8 cellular contexts compared by ENCODE assay signal in the genomic region with DNA sequence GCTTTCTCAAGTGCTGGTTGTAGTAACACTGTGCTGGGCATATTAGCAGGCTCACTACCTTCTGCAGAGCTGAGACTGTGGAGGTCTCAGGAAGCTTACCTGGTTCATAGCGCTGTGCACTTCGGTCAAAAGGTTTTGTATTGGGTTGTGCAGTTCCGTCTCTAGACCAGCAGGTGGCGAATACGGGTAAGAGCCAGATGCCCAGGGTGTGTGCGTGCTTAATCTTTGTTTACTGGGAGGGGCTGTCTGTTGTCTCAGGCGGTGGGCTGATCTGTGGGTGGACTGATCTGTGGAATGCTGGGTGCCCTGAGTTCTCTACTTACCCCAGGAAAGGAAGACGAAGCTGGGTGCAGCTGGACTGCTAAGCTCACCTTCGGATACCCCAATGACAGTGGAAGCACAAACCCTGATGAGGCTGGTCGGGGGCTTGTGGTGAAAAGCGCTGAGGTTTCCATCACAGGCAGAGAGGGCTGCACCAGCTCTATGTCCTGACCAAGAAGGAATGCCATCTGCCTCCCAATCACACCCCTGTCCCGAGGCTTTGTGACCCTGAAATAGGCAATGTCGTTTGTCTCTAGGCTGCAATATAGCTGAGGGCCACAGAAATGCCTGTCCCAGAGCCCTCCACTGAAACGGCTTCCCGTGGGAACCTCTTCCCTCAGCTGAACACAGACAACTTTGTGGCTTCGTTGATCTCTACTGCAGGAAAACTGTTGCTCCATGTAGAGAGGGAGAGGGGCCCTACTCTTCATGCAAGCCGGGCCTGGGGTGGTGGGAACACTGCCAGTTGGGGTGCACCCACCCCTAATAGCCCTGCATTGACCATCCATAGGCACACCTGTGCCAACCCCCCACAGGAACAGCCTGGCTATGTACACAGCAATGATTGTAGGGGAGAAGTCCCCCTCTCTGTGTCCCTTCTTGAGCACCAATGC. TPM values are rescaled to one million over a fixed set of nuclear protein-coding genes. Genes with fewer than 3 reads are reported as not detected.
DNase-seq lines count a peak whose midpoint lies in the region; ATAC-seq and TF ChIP-seq lines count a peak whose summit lies in the region.

No MANE protein-coding gene starts in this region.

- no peaks in the 10 kb centered on the region for H3K9me2 ChIP-seq in PC-9 (ENCODE audit: insufficient read depth)

- ATAC-seq in GM21360 (IDR thresholded peaks at IDR 0.05; ENCODE audit: unreplicated experiment) = peak; percentile 76

- H4K20me1 ChIP-seq in KMS-11 (ENCODE audit: insufficient read depth) = no peaks in the 10 kb centered on the region
- no peaks in the 10 kb centered on the region for H4K20me1 ChIP-seq in PC-9 (ENCODE audit: insufficient read depth)

- peaks cover 2% of the 10 kb centered on the region for H3K9me3 Mint-ChIP-seq in nephron

- CTCF ChIA-PET in PC-9 (lab: Charles Lee) = interaction anchor here (0.6 to 1.3 kb wide), 3 partner anchors 10 to 129 kb away, joined by 3 to 17 read pairs (median 3); no protein-coding TSS in a partner anchor

- H3F3A ChIP-seq in PC-9 (ENCODE audit: insufficient read depth, low read depth) = no peaks in the 10 kb centered on the region

- H3K4me3 ChIP-seq in KMS-11 (IDR thresholded peaks at IDR 0.05; ENCODE audit: insufficient read depth, low read depth, low read length) (no peak overlapping the region), PC-9 (no peak overlapping the region), fibroblast of mammary gland (ENCODE audit: control insufficient read depth, low read depth, low read length) (peak overlapping the region; percentile 15)

- peak overlapping the region; percentile 14 to 48 (median 37) for H3K4me3 Mint-ChIP-seq in nephron

- H3K27ac ChIP-seq in KMS-11 = no peak overlapping the region
- no peak overlapping the region for H3K27ac ChIP-seq in PC-9

- DNase-seq in COLO668 (lab: John Stamatoyannopoulos, UW; ENCODE audit: unreplicated experiment) (peak; percentile 62), PC-9 (peak; percentile 36 to 45), fibroblast of mammary gland (ENCODE audit: low read depth) (peak; percentile 72)
- DNase-seq in activated T-cell treated with anti-CD3 and anti-CD28 coated beads, Interleukin-2, amount 50 U/mL, for 48 hours = peak; percentile 69 to 74
- DNase-seq in stimulated activated naive CD4-positive, alpha-beta T cell (lab: John Stamatoyannopoulos, UW) = peak; percentile 26 to 85 (median 64)

- H2AFZ ChIP-seq in KMS-11 (ENCODE audit: low read depth) = peak overlapping the region; percentile 74
- no peak overlapping the region for H2AFZ ChIP-seq in PC-9

- POLR2A ChIA-PET in PC-9 (lab: Charles Lee; ENCODE audit: unreplicated experiment) = no interaction called here

- H3K27me3 Mint-ChIP-seq in nephron (ENCODE audit: low read depth) = no peaks in the 10 kb centered on the region

- no peaks in the 10 kb centered on the region for H3K9me3 ChIP-seq in PC-9 (ENCODE audit: insufficient read depth, low read depth)

- peak overlapping the region in 1 of 3 experiments; percentile 11 for H3K27ac Mint-ChIP-seq in nephron

- no TSS peak for BruUV-seq in PC-9 (replicated peaks; lab: Mats Ljungman, UMichigan)

- H3K79me2 ChIP-seq in KMS-11 (ENCODE audit: insufficient read depth, low read depth) = no peaks in the 10 kb centered on the region
- H3K79me2 ChIP-seq in PC-9 (ENCODE audit: low read depth) = no peaks in the 10 kb centered on the region

- H3K4me2 ChIP-seq in KMS-11 (peak overlapping the region; percentile 33; the same call in 1 of the 2 replicates), PC-9 (no peak overlapping the region)

- peaks cover 3% of the 10 kb centered on the region for H3K36me3 Mint-ChIP-seq in nephron (ENCODE audit: low read depth)

- H3K36me3 ChIP-seq in KMS-11 (ENCODE audit: insufficient read depth) (no peaks in the 10 kb centered on the region), PC-9 (ENCODE audit: low read depth) (no peaks in the 10 kb centered on the region)

- H3K4me1 ChIP-seq in KMS-11 (ENCODE audit: low read depth, poor library complexity, severe bottlenecking) (no peaks in the 10 kb centered on the region), PC-9 (replicated peaks; ENCODE audit: insufficient read depth) (no peaks in the 10 kb centered on the region)

- H3K9ac ChIP-seq in KMS-11 = no peak overlapping the region

- intact Hi-C loops in PC-9 (cut with micrococcal nuclease; ENCODE audit: unreplicated experiment) = loop anchor here (2.0 kb wide), 1 partner anchor 282 kb away; a partner anchor contains a TSS

- TF ChIP-seq CTCF in KMS-11 (conservative IDR thresholded peaks at IDR 0.05; ENCODE audit: low read depth, low read length) = peak; percentile 94
- peak; percentile 89 for TF ChIP-seq CTCF in PC-9 (conservative IDR thresholded peaks at IDR 0.05)
- peak; percentile 98 for TF ChIP-seq CTCF in fibroblast of mammary gland (conservative IDR thresholded peaks at IDR 0.05; ENCODE audit: control insufficient read depth, insufficient read depth, low read depth, low read length)
- peak; percentile 86 to 92 (median 92) for TF ChIP-seq CTCF in nephron (IDR thresholded peaks at IDR 0.05; ENCODE audit: unreplicated experiment in 3 of 3)

- H3K4me1 Mint-ChIP-seq in nephron = peaks cover 16% of the 10 kb centered on the region

- H3K27me3 ChIP-seq in KMS-11 (ENCODE audit: insufficient read depth, low read depth) = no peaks in the 10 kb centered on the region
- H3K27me3 ChIP-seq in PC-9 (ENCODE audit: insufficient read depth, low read depth) = no peaks in the 10 kb centered on the region

RNA-seq across cellular contexts. Expression of a gene that starts 45.9 kb away (rescaled TPM):
- 8.2 and 8.8 TPM in 2 replicates for total RNA-seq in PC-9 (2021)
